Comparison of ENCODE assay signal across 8 cellular contexts in the genomic region with DNA sequence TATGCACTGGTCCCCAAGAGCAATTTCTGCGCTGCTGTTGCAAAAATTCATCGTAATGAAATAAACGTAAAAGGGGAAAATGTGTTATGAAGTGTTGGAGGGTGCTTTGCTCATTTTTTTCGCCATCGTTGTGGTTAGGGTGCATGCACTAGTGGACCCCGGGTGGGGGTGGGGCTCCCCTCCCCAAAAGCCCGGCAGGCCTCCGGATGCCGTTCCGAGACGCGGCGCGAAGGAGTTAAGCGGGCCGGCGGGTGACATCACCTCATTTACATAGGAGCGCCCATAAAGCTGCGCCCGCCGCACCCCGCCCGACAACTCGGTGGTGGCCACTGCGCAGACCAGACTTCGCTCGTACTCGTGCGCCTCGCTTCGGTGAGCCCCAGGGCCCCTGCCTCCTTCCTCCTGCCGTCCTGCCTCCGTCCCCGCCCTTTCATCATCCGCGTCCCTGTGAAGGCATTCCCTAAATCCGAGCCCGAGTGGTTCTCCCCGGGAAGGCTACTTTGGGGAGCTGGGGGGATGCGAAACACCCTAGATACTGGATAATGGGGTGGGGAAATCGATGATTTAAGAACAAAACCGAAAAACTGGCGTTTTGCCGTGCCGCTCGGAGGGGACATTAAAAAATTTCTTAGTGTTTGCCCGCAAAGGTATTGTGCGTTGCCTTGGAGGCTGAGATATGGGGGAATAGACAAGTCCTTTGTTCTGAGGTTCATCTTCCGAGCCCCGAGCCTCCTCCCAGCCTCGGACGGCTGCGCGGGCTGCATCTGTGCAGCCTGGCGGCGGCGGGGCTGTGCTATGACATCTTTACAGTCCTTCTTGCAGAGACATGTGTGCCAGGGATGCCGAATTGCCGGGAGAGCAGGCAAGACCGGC. TPM values are rescaled to one million over a fixed set of nuclear protein-coding genes. Genes with fewer than 3 reads are reported as not detected.
DNase-seq lines count a peak whose midpoint lies in the region; TF ChIP-seq lines count a peak whose summit lies in the region.

TSS of gene TMSB4X (plus strand) at position 314 of the 873 bp plus-strand sequence.

- TF ChIP-seq POLR2A in thyroid gland (IDR thresholded peaks at IDR 0.05): peak; percentile 66 to 94

- TF ChIP-seq CTCF in glutamatergic neuron (IDR thresholded peaks at IDR 0.05; ENCODE audit: partially characterized antibody, unreplicated experiment) (no peak), osteocyte (IDR thresholded peaks at IDR 0.05) (no peak), thyroid gland (IDR thresholded peaks at IDR 0.05) (peak in 1 of 6 experiments; percentile 5)

- H3K4me1 ChIP-seq in thyroid gland: no peaks in the 10 kb centered on the region

- intact Hi-C loops in thyroid gland (cut with DNase I): loop anchor here (10.0 kb wide), 1 partner anchor 510 kb away; no protein-coding TSS in a partner anchor

- POLR2A ChIA-PET in HEK293T (lab: Yijun Ruan, JAX): interaction anchor here (1.0 to 1.5 kb wide), 3 partner anchors 10 to 127 kb away, joined by 3 read pairs; no protein-coding TSS in a partner anchor

- peaks cover 45% of the 10 kb centered on the region for H3K36me3 Mint-ChIP-seq in activated naive CD8-positive, alpha-beta T cell treated with anti-CD3 and anti-CD28 coated beads for 36 hours
- no peaks in the 10 kb centered on the region for H3K36me3 Mint-ChIP-seq in glutamatergic neuron (ENCODE audit: unreplicated experiment)
- peaks cover 24% of the 10 kb centered on the region for H3K36me3 Mint-ChIP-seq in osteocyte (ENCODE audit: unreplicated experiment)

- DNase-seq in EL (peak; percentile 73), HEK293T (ENCODE audit: extremely low spot score) (peak; percentile 55), NCI-H1092 treated with DMSO at 0.1 percent for 48 hours (lab: John Stamatoyannopoulos, UW) (peak; percentile 80), SW 1271 (lab: John Stamatoyannopoulos, UW) (peak; percentile 7 to 49), glutamatergic neuron (peak; percentile 84), osteocyte (ENCODE audit: extremely low spot score, unreplicated experiment) (peak; percentile 95), thyroid gland (peak; percentile 73 to 75)
- DNase-seq in activated naive CD8-positive, alpha-beta T cell treated with anti-CD3 and anti-CD28 coated beads for 36 hours: peak; percentile 83

- no peaks in the 10 kb centered on the region for H3K36me3 ChIP-seq in thyroid gland

- H3K27ac ChIP-seq in thyroid gland: peak within 1 kb of the TSS; percentile 79 to 92 (median 89)

- peak within 1 kb of the TSS; percentile 98 for H3K27ac Mint-ChIP-seq in activated naive CD8-positive, alpha-beta T cell treated with anti-CD3 and anti-CD28 coated beads for 36 hours
- H3K27ac Mint-ChIP-seq in glutamatergic neuron (ENCODE audit: unreplicated experiment): peak within 1 kb of the TSS; percentile 99
- peak within 1 kb of the TSS; percentile 95 for H3K27ac Mint-ChIP-seq in osteocyte (ENCODE audit: unreplicated experiment)

- CTCF ChIA-PET in HEK293T (lab: Yijun Ruan, JAX): no interaction called here

- H3K9me3 Mint-ChIP-seq in activated naive CD8-positive, alpha-beta T cell treated with anti-CD3 and anti-CD28 coated beads for 36 hours: no peaks in the 10 kb centered on the region
- H3K9me3 Mint-ChIP-seq in glutamatergic neuron (ENCODE audit: unreplicated experiment) (peaks cover 27% of the 10 kb centered on the region), osteocyte (ENCODE audit: unreplicated experiment) (no peaks in the 10 kb centered on the region)

- peak within 1 kb of the TSS; percentile 47 to 66 (median 59) for H3K4me3 ChIP-seq in thyroid gland (replicated peaks in 1 of 3)

- peak within 1 kb of the TSS; percentile 98 for H3K4me3 Mint-ChIP-seq in activated naive CD8-positive, alpha-beta T cell treated with anti-CD3 and anti-CD28 coated beads for 36 hours
- peak within 1 kb of the TSS; percentile 91 for H3K4me3 Mint-ChIP-seq in glutamatergic neuron (ENCODE audit: unreplicated experiment)
- peak within 1 kb of the TSS; percentile 89 for H3K4me3 Mint-ChIP-seq in osteocyte (ENCODE audit: unreplicated experiment)

- peaks cover 13% of the 10 kb centered on the region for H3K27me3 Mint-ChIP-seq in activated naive CD8-positive, alpha-beta T cell treated with anti-CD3 and anti-CD28 coated beads for 36 hours
- peaks cover 31% of the 10 kb centered on the region for H3K27me3 Mint-ChIP-seq in glutamatergic neuron (ENCODE audit: unreplicated experiment)
- H3K27me3 Mint-ChIP-seq in osteocyte (ENCODE audit: unreplicated experiment): no peaks in the 10 kb centered on the region

- peaks cover 33% of the 10 kb centered on the region for H3K4me1 Mint-ChIP-seq in activated naive CD8-positive, alpha-beta T cell treated with anti-CD3 and anti-CD28 coated beads for 36 hours
- H3K4me1 Mint-ChIP-seq in glutamatergic neuron (ENCODE audit: low read depth, unreplicated experiment): peaks cover 40% of the 10 kb centered on the region
- H3K4me1 Mint-ChIP-seq in osteocyte (ENCODE audit: unreplicated experiment): peaks cover 53% of the 10 kb centered on the region

- WGBS in thyroid gland, 2 donors: 2% methylated on average over 21 to 30 of the region's 60 CpGs

- H3K9me3 ChIP-seq in thyroid gland: no peaks in the 10 kb centered on the region

- H3K27me3 ChIP-seq in thyroid gland: no peaks in the 10 kb centered on the region

TF ChIP-seq in HEK293T, 16 proteins besides CTCF, POLR2A, EP300 and RAD21:
- TF ChIP-seq FOXK2 (IDR thresholded peaks at IDR 0.05) (no peak), ELF4 (IDR thresholded peaks at IDR 0.05) (no peak), L3MBTL2 (conservative IDR thresholded peaks at IDR 0.05) (no peak), SUZ12 (IDR thresholded peaks at IDR 0.05) (no peak), HDGF (IDR thresholded peaks at IDR 0.05; ENCODE audit: borderline replicate concordance) (no peak), FOXA1 (IDR thresholded peaks at IDR 0.05) (no peak), FOXM1 (IDR thresholded peaks at IDR 0.05; ENCODE audit: borderline replicate concordance) (no peak), ARNT (IDR thresholded peaks at IDR 0.05) (no peak), BHLHE40 (IDR thresholded peaks at IDR 0.05; ENCODE audit: borderline replicate concordance) (no peak), SP1 (IDR thresholded peaks at IDR 0.05) (no peak), PKNOX1 (IDR thresholded peaks at IDR 0.05) (no peak)

RNA-seq across cellular contexts. Expression of gene TMSB4X, which starts in this region (rescaled TPM):
- total RNA-seq in activated naive CD8-positive, alpha-beta T cell treated with anti-CD3 and anti-CD28 coated beads for 36 hours: 1,000 to 10,000 TPM; 3,478 to 3,646 TPM
- total RNA-seq in glutamatergic neuron (ENCODE audit: unreplicated experiment): 4,532 TPM
- total RNA-seq in osteocyte: 2,830 and 2,924 TPM in 2 replicates
- total RNA-seq in thyroid gland: 1,000 to 10,000 TPM in 3 of 4 donors, 100 to 1,000 TPM in 1; 854 to 2,672 (median 1,302) TPM

Comparison
In these comparisons a context has a peak if more than half of its experiments do, and no peak if none do; other contexts are left out.
1. Peak in every context shown above with its lines: DNase-seq, H3K4me3 ChIP-seq and H3K27ac ChIP-seq.
2. DNase-seq: peak in every context shown above with its lines; median percentile 95 in osteocyte; 84 in glutamatergic neuron; 83 in activated naive CD8-positive, alpha-beta T cell treated with anti-CD3 and anti-CD28 coated beads for 36 hours; 80 in NCI-H1092 treated with DMSO at 0.1 percent for 48 hours; 74 in thyroid gland; 73 in EL; 55 in HEK293T; 28 in SW 1271.